ENCODE assay signal across 18 cellular contexts in the genomic region with DNA sequence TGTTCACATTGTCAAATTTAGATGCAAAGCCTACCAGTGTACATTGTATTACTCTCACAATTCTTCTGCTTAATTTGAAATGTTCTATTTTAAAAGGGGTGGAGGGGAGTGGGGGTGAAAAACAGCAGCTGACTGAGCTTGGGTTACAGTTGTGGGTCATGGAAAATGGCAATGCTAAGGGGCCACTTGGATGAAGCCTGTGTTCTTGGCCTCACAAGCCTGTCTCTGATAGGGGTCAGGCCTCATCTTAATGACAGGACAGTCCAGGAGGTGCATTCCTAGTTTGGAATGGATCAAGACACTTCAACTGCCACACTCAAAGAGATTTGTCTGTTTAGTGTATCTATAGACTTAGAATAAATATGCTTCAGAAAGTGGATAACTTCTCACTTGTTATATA.
DNase-seq lines count a peak whose midpoint lies in the region; ATAC-seq and TF ChIP-seq lines count a peak whose summit lies in the region.
"Had no signal": no experiment of that assay in that cellular context is flagged by ENCODE, and none has a peak within 500 bp of the region (broad histone marks: within the 10 kb centered on the region; RNA-seq: fewer than 3 reads in every experiment).

No MANE protein-coding gene starts in this region.

- ATAC-seq in Right ventricle myocardium inferior, result peak; percentile 25
- ATAC-seq: A549, GM23338 had no signal

- H3K27ac ChIP-seq in right atrium auricular region (peak overlapping the region in 1 of 2 donors; percentile 16), angular gyrus (ENCODE audit: low read depth, low read length) (peak overlapping the region; percentile 15), skeletal muscle tissue (ENCODE audit: low read depth, low read length) (peak overlapping the region; percentile 43)
- H3K27ac ChIP-seq: 22Rv1, A549, C4-2B, HL-60 had no signal

- H3K36me3 ChIP-seq in right atrium auricular region (no peaks in the 10 kb centered on the region), skeletal muscle tissue (ENCODE audit: control insufficient read depth in 3 of 3, insufficient read depth in 3 of 3, low read length in 3 of 3) (no peaks in the 10 kb centered on the region)

- intact Hi-C loops in Right ventricle myocardium inferior (cut with DNase I), result no loop called here

- H3K9me3 ChIP-seq in right atrium auricular region (no peaks in the 10 kb centered on the region), skeletal muscle tissue (ENCODE audit: control insufficient read depth in 3 of 3, low read length in 3 of 3) (no peaks in the 10 kb centered on the region)
- H3K9me3 ChIP-seq: A549, Caco-2 had no signal

- H3K4me3 ChIP-seq in right atrium auricular region (no peak overlapping the region), skeletal muscle tissue (ENCODE audit: low read length in 3 of 3) (no peak overlapping the region)
- H3K4me3 ChIP-seq: A549, GM23338 had no signal

- H3K9ac ChIP-seq in skeletal muscle tissue (ENCODE audit: low read depth in 1 of 3, low read length in 3 of 3), result no peak overlapping the region

- H3K4me1 ChIP-seq in right atrium auricular region (peaks cover 0 to 5% of the 10 kb centered on the region in 2 donors), skeletal muscle tissue (ENCODE audit: control insufficient read depth in 3 of 3, insufficient read depth in 3 of 3, low read length in 3 of 3) (peaks cover 24 to 34% (median 25%) of the 10 kb centered on the region in 3 donors)
- H3K4me1 ChIP-seq: A549, Caco-2 had no signal

- H3K27me3 ChIP-seq in right atrium auricular region, result no peaks in the 10 kb centered on the region
- no peaks in the 10 kb centered on the region for H3K27me3 ChIP-seq in skeletal muscle tissue (ENCODE audit: control insufficient read depth in 3 of 3, insufficient read depth in 3 of 3, low read length in 3 of 3)

- no peak for DNase-seq in Right ventricle myocardium inferior (ENCODE audit: missing footprints)
- no peak for DNase-seq in right atrium auricular region (ENCODE audit: low spot score)
- peak; percentile 49 for DNase-seq in myocyte (ENCODE audit: low read depth)
- DNase-seq in amniotic stem cell (lab: John Stamatoyannopoulos, UW), result no peak
- no peak for DNase-seq in DMS53 treated with DMSO at 0.1 percent for 48 hours (lab: John Stamatoyannopoulos, UW; ENCODE audit: unreplicated experiment)
- DNase-seq: AML-193; Caco-2; CD4-positive, alpha-beta T cell; DMS79; GDM1; HCEC 1CT had no signal

- TF ChIP-seq CTCF in right atrium auricular region (IDR thresholded peaks at IDR 0.05), result no peak
